8 cellular contexts compared by ENCODE assay signal in the genomic region with DNA sequence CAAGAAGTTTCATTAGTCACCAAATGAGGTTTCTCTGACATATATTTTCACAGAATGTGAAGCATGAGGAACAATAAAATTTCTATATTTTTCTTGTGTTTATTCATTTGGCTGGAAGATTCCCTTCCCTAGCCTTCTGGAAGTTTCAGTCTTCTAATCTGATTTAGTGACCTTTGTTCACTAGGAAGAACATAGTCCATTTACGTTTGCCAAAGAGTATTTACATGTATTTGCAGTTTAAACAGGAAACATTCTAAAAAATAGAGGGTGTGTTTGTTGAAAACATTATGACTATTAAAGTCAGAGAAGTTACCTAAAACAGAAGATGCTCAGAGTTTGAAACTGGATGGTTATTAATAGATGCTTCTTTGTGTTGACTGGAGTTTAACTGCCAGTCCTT.
"Had no signal": no experiment of that assay in that cellular context is flagged by ENCODE, and none has a peak within 500 bp of the region (broad histone marks: within the 10 kb centered on the region; RNA-seq: fewer than 3 reads in every experiment).

No MANE protein-coding gene starts in this region.

- DNase-seq: GM23248, GOT3, H7, HFFc6, KBM-7 had no signal

- FAIRE-seq: HTR-8/SVneo had no signal

- H3K36me3 ChIP-seq: HAP-1 had no signal

- H3K9me3 ChIP-seq: HAP-1 had no signal

- H3K27ac ChIP-seq: GM23248 had no signal

- H3K4me3 ChIP-seq: GM23248, HAP-1 had no signal

- ATAC-seq: HCT116 had no signal

- H2AFZ ChIP-seq: GM23248 had no signal

- H3K9ac ChIP-seq: GM23248 had no signal

- H3K4me1 ChIP-seq: HAP-1 had no signal
